25 cellular contexts compared by ENCODE assay signal in genomic region chrX:57289089-57289488, GRCh38. TPM values are rescaled to one million over a fixed set of nuclear protein-coding genes. Genes with fewer than 3 reads are reported as not detected.
DNase-seq lines count a peak whose midpoint lies in the region; ATAC-seq and TF ChIP-seq lines count a peak whose summit lies in the region.
"Had no signal": no experiment of that assay in that cellular context is flagged by ENCODE, and none has a peak within 500 bp of the region (broad histone marks: within the 10 kb centered on the region; RNA-seq: fewer than 3 reads in every experiment).

No MANE protein-coding gene starts in this region.

- POLR2A ChIA-PET in activated CD4-positive, alpha-beta T cell treated with anti-CD3 and anti-CD28 coated beads, Interleukin-2, amount 10 ng/mL, durations not matched to agents 7 days and 5 days (lab: Charles Lee) = no interaction called here
- POLR2A ChIA-PET in CD4-positive, alpha-beta memory T cell (lab: Charles Lee; ENCODE audit: partially characterized antibody) = no interaction called here

- H3K36me3 ChIP-seq in CD4-positive, alpha-beta memory T cell (ENCODE audit: insufficient read depth, low read length) = no peaks in the 10 kb centered on the region
- H3K36me3 ChIP-seq: adrenal gland, upper lobe of right lung had no signal

- H3K27me3 ChIP-seq in CD4-positive, alpha-beta memory T cell (ENCODE audit: insufficient read depth, low read length) = no peaks in the 10 kb centered on the region
- H3K27me3 ChIP-seq: upper lobe of right lung had no signal

- H3K27ac Mint-ChIP-seq in activated CD4-positive, alpha-beta T cell treated with anti-CD3 and anti-CD28 coated beads, Interleukin-2, amount 10 ng/mL, durations not matched to agents 7 days and 5 days = peak overlapping the region; percentile 13
- peak overlapping the region in 5 of 7 donors; percentile 32 to 79 (median 63) for H3K27ac Mint-ChIP-seq in CD4-positive, alpha-beta memory T cell
- H3K27ac Mint-ChIP-seq in T-helper 17 cell = peak overlapping the region; percentile 32
- H3K27ac Mint-ChIP-seq: brain, endodermal cell, natural killer cell had no signal

- H3K4me3 Mint-ChIP-seq in activated CD4-positive, alpha-beta T cell treated with anti-CD3 and anti-CD28 coated beads, Interleukin-2, amount 10 ng/mL, durations not matched to agents 7 days and 5 days = no peak overlapping the region
- H3K4me3 Mint-ChIP-seq in CD4-positive, alpha-beta memory T cell = peak overlapping the region; percentile 51 to 83 (median 64)
- peak overlapping the region; percentile 52 for H3K4me3 Mint-ChIP-seq in T-helper 17 cell
- H3K4me3 Mint-ChIP-seq: brain, endodermal cell, natural killer cell had no signal

- peaks cover 39% of the 10 kb centered on the region for H3K4me1 Mint-ChIP-seq in activated CD4-positive, alpha-beta T cell treated with anti-CD3 and anti-CD28 coated beads, Interleukin-2, amount 10 ng/mL, durations not matched to agents 7 days and 5 days
- peaks cover 16 to 56% (median 32%) of the 10 kb centered on the region in 4 donors for H3K4me1 Mint-ChIP-seq in CD4-positive, alpha-beta memory T cell
- H3K4me1 Mint-ChIP-seq in T-helper 17 cell = peaks cover 19% of the 10 kb centered on the region
- H3K4me1 Mint-ChIP-seq: brain, endodermal cell had no signal

- TF ChIP-seq CTCF in epithelial cell of esophagus (IDR thresholded peaks at IDR 0.05; ENCODE audit: insufficient read depth, low read depth, low read length, missing control alignments) = no peak

- intact Hi-C loops in CD4-positive, alpha-beta memory T cell (cut with micrococcal nuclease) = loop anchor here (5.0 kb wide), 2 partner anchors 303 to 628 kb away; partner anchors contain the start of gene ZXDB

- H3K4me1 ChIP-seq in CD4-positive, alpha-beta memory T cell (ENCODE audit: insufficient read depth, low read length) = peaks cover 50% of the 10 kb centered on the region
- H3K4me1 ChIP-seq: adrenal gland, upper lobe of right lung had no signal

- DNase-seq in activated CD4-positive, alpha-beta T cell treated with anti-CD3 and anti-CD28 coated beads, Interleukin-2, amount 10 ng/mL, durations not matched to agents 7 days and 5 days = no peak
- DNase-seq in activated CD4-positive, alpha-beta T cell treated with anti-CD3 and anti-CD28 coated beads, Interleukin-2, amount 50 U/mL, for 1 hour = no peak
- DNase-seq in CD4-positive, alpha-beta memory T cell = no peak
- no peak for DNase-seq in T-helper 17 cell
- DNase-seq in epithelial cell of esophagus (ENCODE audit: low read depth) = peak; percentile 53
- DNase-seq in NCI-H524 (lab: John Stamatoyannopoulos, UW) = no peak
- DNase-seq in SHP77 (lab: John Stamatoyannopoulos, UW) = no peak
- DNase-seq: activated CD8-positive, alpha-beta memory T cell treated with anti-CD3 and anti-CD28 coated beads for 24 hours; adrenal gland; DND-41; endodermal cell; KBM-7; midbrain; natural killer cell; NCI-H146; NCI-H510A treated with DMSO at 0.1 percent for 48 hours; substantia nigra; upper lobe of right lung had no signal

- CTCF ChIA-PET in activated CD4-positive, alpha-beta T cell treated with anti-CD3 and anti-CD28 coated beads, Interleukin-2, amount 10 ng/mL, durations not matched to agents 7 days and 5 days (lab: Charles Lee) = no interaction called here
- CTCF ChIA-PET in CD4-positive, alpha-beta memory T cell (lab: Charles Lee; ENCODE audit: partially characterized antibody) = no interaction called here

- H3K27me3 Mint-ChIP-seq in activated CD4-positive, alpha-beta T cell treated with anti-CD3 and anti-CD28 coated beads, Interleukin-2, amount 10 ng/mL, durations not matched to agents 7 days and 5 days = no peaks in the 10 kb centered on the region
- H3K27me3 Mint-ChIP-seq in CD4-positive, alpha-beta memory T cell = peaks cover 0 to 1% of the 10 kb centered on the region in 2 donors
- H3K27me3 Mint-ChIP-seq in T-helper 17 cell = no peaks in the 10 kb centered on the region
- H3K27me3 Mint-ChIP-seq: brain had no signal

- no peak overlapping the region for H3K4me3 ChIP-seq in CD4-positive, alpha-beta memory T cell (ENCODE audit: low read length in 2 of 2)
- no peak overlapping the region for H3K4me3 ChIP-seq in epithelial cell of esophagus (ENCODE audit: low read length)
- H3K4me3 ChIP-seq: adrenal gland, SK-N-MC, upper lobe of right lung had no signal

- H3K9me3 Mint-ChIP-seq in activated CD4-positive, alpha-beta T cell treated with anti-CD3 and anti-CD28 coated beads, Interleukin-2, amount 10 ng/mL, durations not matched to agents 7 days and 5 days = no peaks in the 10 kb centered on the region
- H3K9me3 Mint-ChIP-seq in CD4-positive, alpha-beta memory T cell = no peaks in the 10 kb centered on the region
- H3K9me3 Mint-ChIP-seq: natural killer cell had no signal

- H3K27ac ChIP-seq in CD4-positive, alpha-beta memory T cell (ENCODE audit: low read depth, low read length) = no peak overlapping the region
- H3K27ac ChIP-seq: adrenal gland, SK-N-MC, upper lobe of right lung, VCaP had no signal

- H3K9me3 ChIP-seq in CD4-positive, alpha-beta memory T cell (ENCODE audit: control insufficient read depth in 1 of 2, low read length in 2 of 2) = no peaks in the 10 kb centered on the region
- no peaks in the 10 kb centered on the region for H3K9me3 ChIP-seq in T-helper 17 cell (ENCODE audit: control insufficient read depth, low read length, poor library complexity, severe bottlenecking)
- H3K9me3 ChIP-seq: adrenal gland, upper lobe of right lung had no signal

- peaks cover 4% of the 10 kb centered on the region for H3K36me3 Mint-ChIP-seq in activated CD4-positive, alpha-beta T cell treated with anti-CD3 and anti-CD28 coated beads, Interleukin-2, amount 10 ng/mL, durations not matched to agents 7 days and 5 days (ENCODE audit: low read depth)
- H3K36me3 Mint-ChIP-seq in CD4-positive, alpha-beta memory T cell = peaks cover 9 to 16% of the 10 kb centered on the region in 2 donors
- peaks cover 2% of the 10 kb centered on the region for H3K36me3 Mint-ChIP-seq in T-helper 17 cell (ENCODE audit: low read depth)
- H3K36me3 Mint-ChIP-seq: natural killer cell had no signal

- ATAC-seq in T-helper 17 cell (no peak), HG03571 (IDR thresholded peaks at IDR 0.05; ENCODE audit: unreplicated experiment) (no peak)
- ATAC-seq: natural killer cell, upper lobe of right lung had no signal

RNA-seq across cellular contexts. Expression of gene FAAH2, which starts 2.6 kb away (rescaled TPM):
- 1 to 10 TPM; 1.4 to 1.9 TPM for total RNA-seq in activated CD4-positive, alpha-beta T cell treated with anti-CD3 and anti-CD28 coated beads, Interleukin-2, amount 10 ng/mL, durations not matched to agents 7 days and 5 days
- 10 to 100 TPM; 17.6 to 25.6 TPM for total RNA-seq in CD4-positive, alpha-beta memory T cell
- polyA plus RNA-seq in CD4-positive, alpha-beta memory T cell = 10 to 100 TPM; 17.3 to 19.4 TPM
- 10 to 100 TPM in 1 of 2 donors, 1 to 10 TPM in 1; 8.2 to 11.8 TPM for total RNA-seq in T-helper 17 cell
- total RNA-seq: H4, HT1080 had no signal
- polyA plus RNA-seq: BJ had no signal

Comparison
In these comparisons a context has a peak if more than half of its experiments do, and no peak if none do; other contexts are left out.
1. H3K27ac Mint-ChIP-seq: peak in every context shown above with its lines; median percentile 63 in CD4-positive, alpha-beta memory T cell; 32 in T-helper 17 cell; 13 in activated CD4-positive, alpha-beta T cell treated with anti-CD3 and anti-CD28 coated beads, Interleukin-2, amount 10 ng/mL, durations not matched to agents 7 days and 5 days.